8 cellular contexts compared by ENCODE assay signal in genomic region chr2:85750509-85751299, GRCh38. TPM values are rescaled to one million over a fixed set of nuclear protein-coding genes. Genes with fewer than 3 reads are reported as not detected.
DNase-seq lines count a peak whose midpoint lies in the region; ATAC-seq, FAIRE-seq and TF ChIP-seq lines count a peak whose summit lies in the region.

No MANE protein-coding gene starts in this region.

- no peak for TF ChIP-seq POLR2A in adrenal gland (IDR thresholded peaks at IDR 0.05)

- FAIRE-seq in HTR-8/SVneo (lab: Jason Lieb, UNC): peak; percentile 92

- H3K9me3 ChIP-seq in adrenal gland (replicated peaks in 1 of 3): no peaks in the 10 kb centered on the region
- no peaks in the 10 kb centered on the region for H3K9me3 ChIP-seq in heart right ventricle

- H3K27ac ChIP-seq in adrenal gland (no peak overlapping the region), heart right ventricle (peak overlapping the region in 6 of 10 donors; percentile 41 to 92 (median 81))

- H3K36me3 ChIP-seq in adrenal gland (replicated peaks in 1 of 2): no peaks in the 10 kb centered on the region
- no peaks in the 10 kb centered on the region for H3K36me3 ChIP-seq in heart right ventricle

- TF ChIP-seq CTCF in adrenal gland (IDR thresholded peaks at IDR 0.05) (peak; percentile 78 to 90 (median 86)), heart right ventricle (IDR thresholded peaks at IDR 0.05) (peak; percentile 65 to 91 (median 82))

- ATAC-seq in SK-N-SH treated with all-trans-retinoic acid at 6 μM for 48 hours: peak; percentile 71
- ATAC-seq in heart right ventricle: peak; percentile 47 to 81 (median 66)
- ATAC-seq in GM19324 (IDR thresholded peaks at IDR 0.05; ENCODE audit: low FRiP score, unreplicated experiment): no peak
- no peak for ATAC-seq in GM18517 (IDR thresholded peaks at IDR 0.05; ENCODE audit: unreplicated experiment)

- H3K27me3 ChIP-seq in adrenal gland: peaks cover 19% of the 10 kb centered on the region
- peaks cover 0 to 52% (median 0%) of the 10 kb centered on the region in 7 donors for H3K27me3 ChIP-seq in heart right ventricle

- DNase-seq in COLO668 (lab: John Stamatoyannopoulos, UW; ENCODE audit: unreplicated experiment) (peak; percentile 58), HTR-8/SVneo (ENCODE audit: insufficient read length, low spot score) (peak; percentile 81), adrenal gland (peak; percentile 68 to 88 (median 80)), heart right ventricle (peak; percentile 74 to 82), putamen (ENCODE audit: low spot score) (peak; percentile 72)

- peaks cover 22 to 42% of the 10 kb centered on the region in 2 donors for H3K4me1 ChIP-seq in adrenal gland (replicated peaks in 1 of 2)
- H3K4me1 ChIP-seq in heart right ventricle: peaks cover 15 to 88% (median 61%) of the 10 kb centered on the region in 9 donors

- intact Hi-C loops in adrenal gland (cut with DNase I) (loop anchor here in 1 of 2 donors (5.0 kb wide), 1 partner anchor 62 kb away; no protein-coding TSS in a partner anchor), heart right ventricle (cut with DNase I) (loop anchor here in 9 of 10 donors (1.0 to 5.0 kb wide), 9 partner anchors 21 to 64 kb away; no protein-coding TSS in a partner anchor)

- 25 to 46% (median 36%) methylated on average over 8 to 10 of the region's 10 CpGs for WGBS in adrenal gland, 4 donors
- WGBS in heart right ventricle, 2 donors: 34 to 37% methylated on average over 10 of the region's 10 CpGs

- no peak overlapping the region for H3K4me3 ChIP-seq in adrenal gland
- no peak overlapping the region for H3K4me3 ChIP-seq in heart right ventricle

TF ChIP-seq in SK-N-SH treated with all-trans-retinoic acid at 6 μM for 48 hours, 23 proteins besides CTCF, POLR2A, EP300 and RAD21:
- TF ChIP-seq PATZ1 (CRISPR knock-in tag; IDR thresholded peaks at IDR 0.05; ENCODE audit: borderline replicate concordance) (no peak), ZFP3 (CRISPR knock-in tag; IDR thresholded peaks at IDR 0.05) (0 out of 2 replicates have a peak, but pooled peaks have one; percentile 31)

RNA-seq across cellular contexts. Expression of gene ATOH8, which starts 3.1 kb away (rescaled TPM):
- total RNA-seq in adrenal gland (10 to 100 TPM in 3 of 8 donors, 1 to 10 TPM in 5; 3.3 to 44.0 (median 7.3) TPM), heart right ventricle (10 to 100 TPM in 9 of 10 donors, 1 to 10 TPM in 1; 8.7 to 33.4 (median 15.2) TPM)
- polyA plus RNA-seq in adrenal gland (10 to 100 TPM in 1 of 3 donors, 1 to 10 TPM in 1, under 1 TPM in 1; 0.88 to 10.1 (median 6.4) TPM), heart right ventricle (10 to 100 TPM; 35.2 to 45.9 TPM)

RNA-seq across cellular contexts. Expression of gene GNLY, which starts 56.5 kb away (rescaled TPM):
- total RNA-seq in adrenal gland (1 to 10 TPM in 5 of 8 donors, under 1 TPM in 2, not detected in 1; 0.60 to 2.9 (median 1.3) TPM), heart right ventricle (10 to 100 TPM in 1 of 10 donors, 1 to 10 TPM in 5, under 1 TPM in 4; 0.17 to 43.2 (median 1.2) TPM)
- polyA plus RNA-seq in adrenal gland (1 to 10 TPM in 2 of 3 donors, under 1 TPM in 1; 0.82 to 6.7 (median 1.8) TPM), heart right ventricle (1 to 10 TPM; 1.2 to 3.1 TPM)

Comparison
In these comparisons a context has a peak if more than half of its experiments do, and no peak if none do; other contexts are left out.
1. ATAC-seq: peak in SK-N-SH treated with all-trans-retinoic acid at 6 μM for 48 hours (single experiment) and heart right ventricle (8 of 8); none in GM19324 (single experiment) and GM18517 (single experiment).
2. H3K27ac ChIP-seq: peak in heart right ventricle (6 of 10); none in adrenal gland (0 of 5).
3. Peak in every context shown above with its lines, with median percentiles within 50 percentile points of each other: DNase-seq.